1 cellular context compared by ENCODE assay signal in the genomic region with DNA sequence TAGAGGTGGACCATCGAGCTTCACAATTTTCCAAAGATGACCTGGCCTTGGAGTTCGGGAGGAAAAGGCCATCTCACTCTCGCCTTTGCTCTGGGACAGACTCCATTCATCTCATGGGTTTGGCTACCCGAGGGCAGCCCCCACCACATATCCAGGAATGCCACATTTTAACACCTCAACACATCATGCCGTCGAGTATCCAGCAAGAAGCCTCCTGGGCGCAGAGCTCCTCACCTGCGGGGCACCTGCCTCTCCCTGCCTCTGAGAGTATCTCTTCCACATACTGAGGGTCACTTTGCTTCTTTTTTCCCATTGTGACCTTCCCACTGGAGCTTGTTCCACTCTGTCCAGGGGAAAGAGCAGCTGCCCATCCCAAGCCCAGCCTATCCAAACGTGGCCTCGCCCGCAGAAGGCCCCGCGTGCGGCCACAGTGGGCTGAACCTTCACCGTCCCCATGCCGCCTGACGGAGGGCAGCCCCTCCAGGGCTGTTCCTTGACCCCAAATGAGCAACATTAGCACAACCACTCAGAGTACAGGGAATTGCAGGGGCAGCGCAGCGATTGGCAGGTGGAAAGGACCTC.
TF ChIP-seq lines count a peak whose summit lies in the region.

No MANE protein-coding gene starts in this region.

TF ChIP-seq in endothelial cell of umbilical vein, 7 proteins besides CTCF, POLR2A, EP300 and RAD21:
- TF ChIP-seq POLR2AphosphoS5 (IDR thresholded peaks at IDR 0.05; ENCODE audit: insufficient read depth, low read depth, low read length) (no peak), JUN (IDR thresholded peaks at IDR 0.05; ENCODE audit: borderline replicate concordance, insufficient read depth, insufficient read length, low read depth) (no peak), EZH2 (IDR thresholded peaks at IDR 0.05; ENCODE audit: borderline replicate concordance, low read depth, low read length, severe bottlenecking) (no peak), MYC (IDR thresholded peaks at IDR 0.05; ENCODE audit: low read depth, low read length) (no peak), FOS (IDR thresholded peaks at IDR 0.05; ENCODE audit: borderline replicate concordance, insufficient read depth, low read length) (no peak), GATA2 (IDR thresholded peaks at IDR 0.05; ENCODE audit: insufficient read depth, insufficient read length, low read depth, low read length) (no peak)
- TF ChIP-seq, protein P1, sequence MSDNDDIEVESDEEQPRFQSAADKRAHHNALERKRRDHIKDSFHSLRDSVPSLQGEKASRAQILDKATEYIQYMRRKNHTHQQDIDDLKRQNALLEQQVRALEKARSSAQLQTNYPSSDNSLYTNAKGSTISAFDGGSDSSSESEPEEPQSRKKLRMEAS (IDR thresholded peaks at IDR 0.05; ENCODE audit: insufficient read depth, insufficient read length) = no peak
